ENCODE assay signal across 9 cellular contexts in genomic region chr16:31487076-31487719, GRCh38. TPM values are rescaled to one million over a fixed set of nuclear protein-coding genes. Genes with fewer than 3 reads are reported as not detected.
DNase-seq lines count a peak whose midpoint lies in the region; ATAC-seq and TF ChIP-seq lines count a peak whose summit lies in the region.
"Had no signal": no experiment of that assay in that cellular context is flagged by ENCODE, and none has a peak within 500 bp of the region (broad histone marks: within the 10 kb centered on the region; RNA-seq: fewer than 3 reads in every experiment).

No MANE protein-coding gene starts in this region.

- no peaks in the 10 kb centered on the region for H3K9me3 Mint-ChIP-seq in activated naive CD4-positive, alpha-beta T cell treated with anti-CD3 and anti-CD28 coated beads, Interleukin-2, amount 10 ng/mL, durations not matched to agents 7 days and 5 days
- no peaks in the 10 kb centered on the region for H3K9me3 Mint-ChIP-seq in mesothelial cell of epicardium

- TF ChIP-seq CTCF in mammary epithelial cell (conservative IDR thresholded peaks at IDR 0.05 in 1 of 2, IDR thresholded peaks at IDR 0.05 in 1 of 2; ENCODE audit: extremely low read depth in 1 of 2, insufficient read depth in 1 of 2, low read depth in 1 of 2, low read length in 2 of 2) (no peak), mesothelial cell of epicardium (IDR thresholded peaks at IDR 0.05; ENCODE audit: unreplicated experiment) (no peak)

- H3K4me3 ChIP-seq in mammary epithelial cell (replicated peaks in 1 of 3; ENCODE audit: insufficient read depth in 1 of 3, low read depth in 2 of 3, low read length in 3 of 3) (peak overlapping the region; percentile 56 to 64 (median 61)), aorta (ENCODE audit: low read length in 2 of 2) (peak overlapping the region; percentile 19 to 21)

- H3K27ac Mint-ChIP-seq in activated naive CD4-positive, alpha-beta T cell treated with anti-CD3 and anti-CD28 coated beads, Interleukin-2, amount 10 ng/mL, durations not matched to agents 7 days and 5 days: no peak overlapping the region
- no peak overlapping the region for H3K27ac Mint-ChIP-seq in mesothelial cell of epicardium

- intact Hi-C loops in mammary epithelial cell (cut with micrococcal nuclease): no loop called here
- intact Hi-C loops in aorta (cut with DNase I): no loop called here

- H3K36me3 ChIP-seq in mammary epithelial cell (ENCODE audit: insufficient read depth, low read length): no peaks in the 10 kb centered on the region
- H3K36me3 ChIP-seq in aorta (ENCODE audit: control insufficient read depth in 1 of 2, insufficient read depth in 2 of 2, low read length in 1 of 2): no peaks in the 10 kb centered on the region

- H4K20me1 ChIP-seq in mammary epithelial cell (ENCODE audit: insufficient read depth, low read length): no peaks in the 10 kb centered on the region

- H3K4me3 Mint-ChIP-seq in activated naive CD4-positive, alpha-beta T cell treated with anti-CD3 and anti-CD28 coated beads, Interleukin-2, amount 10 ng/mL, durations not matched to agents 7 days and 5 days: peak overlapping the region; percentile 78
- H3K4me3 Mint-ChIP-seq in mesothelial cell of epicardium: peak overlapping the region; percentile 75

- H3K27ac ChIP-seq in mammary epithelial cell (ENCODE audit: insufficient read depth, low read depth, low read length): no peak overlapping the region
- no peak overlapping the region for H3K27ac ChIP-seq in aorta (ENCODE audit: low read depth in 1 of 2, low read length in 2 of 2)

- H3K9ac ChIP-seq in mammary epithelial cell (ENCODE audit: insufficient read depth, low read length): no peak overlapping the region

- H3K27me3 Mint-ChIP-seq in activated naive CD4-positive, alpha-beta T cell treated with anti-CD3 and anti-CD28 coated beads, Interleukin-2, amount 10 ng/mL, durations not matched to agents 7 days and 5 days: peaks cover 56% of the 10 kb centered on the region
- H3K27me3 Mint-ChIP-seq in mesothelial cell of epicardium (ENCODE audit: low read depth): peaks cover 63% of the 10 kb centered on the region

- in situ Hi-C loops in mammary epithelial cell (cut with MboI; ENCODE audit: low sequenced_read_pairs in 2 of 2): no loop called here

- H3K79me2 ChIP-seq in mammary epithelial cell (ENCODE audit: insufficient read depth, low read length): no peaks in the 10 kb centered on the region

- CTCF ChIA-PET in activated naive CD4-positive, alpha-beta T cell treated with anti-CD3 and anti-CD28 coated beads, Interleukin-2, amount 10 ng/mL, durations not matched to agents 7 days and 5 days (lab: Charles Lee): interaction anchor here (0.8 kb wide), 1 partner anchor 13 kb away, joined by 3 read pairs; no protein-coding TSS in a partner anchor
- CTCF ChIA-PET in mammary epithelial cell (lab: Charles Lee; ENCODE audit: low non-redundant PET): no interaction called here

- H3K27me3 ChIP-seq in mammary epithelial cell (ENCODE audit: insufficient read depth, low read length) (no peaks in the 10 kb centered on the region), aorta (ENCODE audit: control insufficient read depth in 1 of 2, insufficient read depth in 2 of 2, low read length in 1 of 2) (no peaks in the 10 kb centered on the region)

- dilution Hi-C loops in mammary epithelial cell (cut with HindIII; ENCODE audit: low sequenced_read_pairs): no loop called here

- no peak for DNase-seq in activated naive CD4-positive, alpha-beta T cell treated with anti-CD3 and anti-CD28 coated beads, Interleukin-2, amount 10 ng/mL, durations not matched to agents 7 days and 5 days
- no peak for DNase-seq in activated naive CD4-positive, alpha-beta T cell treated with anti-CD3 and anti-CD28 coated beads, Interleukin-2, amount 50 U/mL, for 16 hours
- DNase-seq in mammary epithelial cell: no peak
- DNase-seq in mesothelial cell of epicardium (ENCODE audit: low spot score in 2 of 2, unreplicated experiment in 2 of 2): no peak
- peak in 1 of 2 donors; percentile 48 for DNase-seq in aorta
- DNase-seq in NCI-H2196 treated with DMSO at 0.1 percent for 48 hours (lab: John Stamatoyannopoulos, UW; ENCODE audit: unreplicated experiment): no peak
- DNase-seq: T1000 had no signal

- H3K4me2 ChIP-seq in mammary epithelial cell (ENCODE audit: insufficient read depth, low read depth, low read length): peak overlapping the region; percentile 100

- H3K4me1 Mint-ChIP-seq in activated naive CD4-positive, alpha-beta T cell treated with anti-CD3 and anti-CD28 coated beads, Interleukin-2, amount 10 ng/mL, durations not matched to agents 7 days and 5 days: peaks cover 17% of the 10 kb centered on the region
- peaks cover 3% of the 10 kb centered on the region for H3K4me1 Mint-ChIP-seq in mesothelial cell of epicardium

- H2AFZ ChIP-seq in mammary epithelial cell (ENCODE audit: low read depth, low read length): peak overlapping the region; percentile 95

- ATAC-seq in aorta (ENCODE audit: low FRiP score) (no peak), HG03095 (IDR thresholded peaks at IDR 0.05; ENCODE audit: unreplicated experiment) (no peak), GM21360 (IDR thresholded peaks at IDR 0.05; ENCODE audit: unreplicated experiment) (no peak)

- H3K36me3 Mint-ChIP-seq in activated naive CD4-positive, alpha-beta T cell treated with anti-CD3 and anti-CD28 coated beads, Interleukin-2, amount 10 ng/mL, durations not matched to agents 7 days and 5 days: no peaks in the 10 kb centered on the region
- H3K36me3 Mint-ChIP-seq in mesothelial cell of epicardium: peaks cover 13% of the 10 kb centered on the region

- 35% methylated on average over 18 of the region's 48 CpGs for WGBS in mammary epithelial cell (ENCODE audit: low coverage, missing lambda C conversion rate)
- 15 to 18% methylated on average over 48 of the region's 48 CpGs for WGBS in aorta, 2 donors

- H3K9me3 ChIP-seq in mammary epithelial cell (replicated peaks; ENCODE audit: insufficient read depth, low read length): no peaks in the 10 kb centered on the region
- H3K9me3 ChIP-seq in aorta (ENCODE audit: control insufficient read depth, low read length): no peaks in the 10 kb centered on the region

- H3K4me1 ChIP-seq in mammary epithelial cell (ENCODE audit: insufficient read depth, low read length): peaks cover 23% of the 10 kb centered on the region
- H3K4me1 ChIP-seq in aorta (ENCODE audit: control insufficient read depth in 1 of 2, insufficient read depth in 2 of 2, low read length in 2 of 2): no peaks in the 10 kb centered on the region

- no TSS peak for BruUV-seq in mammary epithelial cell (replicated peaks; lab: Mats Ljungman, UMichigan)

RNA-seq across cellular contexts. Expression of gene SLC5A2, which starts 4.3 kb away (rescaled TPM):
- total RNA-seq in mammary epithelial cell (under 1 TPM in 1 of 2 donors, not detected in 1; 0.66 TPM), mesothelial cell of epicardium (0.36 to 0.53 TPM (median 0.36 TPM) in 3 replicates), aorta (under 1 TPM; 0.24 to 0.65 TPM)
- polyA plus RNA-seq in mammary epithelial cell (0.17 TPM), aorta (1 to 10 TPM in 1 of 2 donors, not detected in 1; 2.3 TPM)
- polyA minus RNA-seq in mammary epithelial cell: not detected

RNA-seq across cellular contexts. Expression of gene TGFB1I1, which starts 15.2 kb away (rescaled TPM):
- total RNA-seq in mammary epithelial cell: 10 to 100 TPM; 45.4 to 50.7 TPM
- polyA plus RNA-seq in mammary epithelial cell: 22.7 TPM
- 62.4 TPM for polyA minus RNA-seq in mammary epithelial cell
- total RNA-seq in mesothelial cell of epicardium: 35.5 to 39.4 TPM (median 38.1 TPM) in 3 replicates
- 100 to 1,000 TPM; 166 to 240 TPM for total RNA-seq in aorta
- 100 to 1,000 TPM; 124 to 232 TPM for polyA plus RNA-seq in aorta

RNA-seq across cellular contexts. Expression of gene RUSF1, which starts 21.0 kb away (rescaled TPM):
- total RNA-seq in mammary epithelial cell: 10 to 100 TPM; 40.5 to 46.5 TPM
- 16.2 TPM for polyA plus RNA-seq in mammary epithelial cell
- 22.3 TPM for polyA minus RNA-seq in mammary epithelial cell
- total RNA-seq in mesothelial cell of epicardium: 78.1 to 88.9 TPM (median 86.2 TPM) in 3 replicates
- 10 to 100 TPM; 50.6 to 62.4 TPM for total RNA-seq in aorta
- 10 to 100 TPM; 15.3 to 71.7 TPM for polyA plus RNA-seq in aorta

RNA-seq across cellular contexts. Expression of gene ARMC5, which starts 27.9 kb away (rescaled TPM):
- total RNA-seq in mammary epithelial cell: 10 to 100 TPM in 1 of 2 donors, 1 to 10 TPM in 1; 8.7 to 10.7 TPM
- polyA plus RNA-seq in mammary epithelial cell: 6.4 TPM
- 9.8 TPM for polyA minus RNA-seq in mammary epithelial cell
- total RNA-seq in mesothelial cell of epicardium: 17.0 to 18.5 TPM (median 17.7 TPM) in 3 replicates
- 1 to 10 TPM; 7.9 to 9.7 TPM for total RNA-seq in aorta
- 10 to 100 TPM in 1 of 2 donors, 1 to 10 TPM in 1; 2.1 to 14.1 TPM for polyA plus RNA-seq in aorta

RNA-seq across cellular contexts. Expression of gene AHSP, which starts 40.5 kb away (rescaled TPM):
- total RNA-seq in mammary epithelial cell (not detected), mesothelial cell of epicardium (not detected in 3 replicates), aorta (1 to 10 TPM in 1 of 2 donors, not detected in 1; 4.7 TPM)
- polyA plus RNA-seq in mammary epithelial cell (not detected), aorta (not detected)
- not detected for polyA minus RNA-seq in mammary epithelial cell
